Comparison of ENCODE assay signal across 15 cellular contexts in genomic region chr2:113337809-113338208, GRCh38. TPM values are rescaled to one million over a fixed set of nuclear protein-coding genes. Genes with fewer than 3 reads are reported as not detected.
"Had no signal": no experiment of that assay in that cellular context is flagged by ENCODE, and none has a peak within 500 bp of the region (broad histone marks: within the 10 kb centered on the region; RNA-seq: fewer than 3 reads in every experiment).

No MANE protein-coding gene starts in this region.

- H3K36me3 ChIP-seq: esophagus muscularis mucosa had no signal

- ATAC-seq: activated CD4-positive, alpha-beta T cell treated with anti-CD3 and anti-CD28 coated beads for 36 hours; stimulated activated naive B cell treated with anti-CD40 and anti-IgM and Interleukin-4, amounts not matched to agents 10 μg/mL and 1 μg/mL and 100 μg/mL, for 72 hours had no signal

- H3K9me3 ChIP-seq: esophagus muscularis mucosa had no signal

- H3K27ac Mint-ChIP-seq: activated CD4-positive, alpha-beta memory T cell treated with anti-CD3 and anti-CD28 coated beads for 36 hours; activated CD4-positive, alpha-beta T cell treated with anti-CD3 and anti-CD28 coated beads for 36 hours; activated naive CD4-positive, alpha-beta T cell treated with anti-CD3 and anti-CD28 coated beads, Interleukin-2, amount 10 ng/mL, durations not matched to agents 7 days and 5 days; activated T-cell treated with anti-CD3 and anti-CD28 coated beads, Interleukin-2, amount 50 U/mL, for 24 hours; stimulated activated naive B cell treated with anti-CD40 and anti-IgM and Interleukin-4, amounts not matched to agents 10 μg/mL and 1 μg/mL and 100 μg/mL, for 72 hours; T-helper 1 cell treated with Interleukin-12 subunit alpha and Interleukin-12 subunit beta and Interleukin-4 antibody, amounts not matched to agents 30 μg/mL and 1 μg/mL, for 36 hours had no signal

- H3K27ac ChIP-seq: esophagus muscularis mucosa had no signal

- H3K27me3 ChIP-seq: esophagus muscularis mucosa had no signal

- DNase-seq: activated CD4-positive, alpha-beta memory T cell treated with anti-CD3 and anti-CD28 coated beads for 36 hours; activated CD4-positive, alpha-beta T cell treated with anti-CD3 and anti-CD28 coated beads for 36 hours; activated naive CD4-positive, alpha-beta T cell treated with anti-CD3 and anti-CD28 coated beads, Interleukin-2, amount 10 ng/mL, durations not matched to agents 7 days and 5 days; activated T-cell treated with anti-CD3 and anti-CD28 coated beads, Interleukin-2, amount 50 U/mL, for 24 hours; cortex of kidney; effector CD4-positive, alpha-beta T cell; kidney glomerular epithelial cell; stimulated activated CD4-positive, alpha-beta T cell treated with anti-CD3 and anti-CD28 coated beads, Interleukin-2, amount 100 ng/mL, for 48 hours; stimulated activated naive B cell treated with anti-CD40 and anti-IgM and Interleukin-4, amounts not matched to agents 10 μg/mL and 1 μg/mL and 100 μg/mL, for 72 hours; trophoblast cell had no signal

- H3K36me3 Mint-ChIP-seq: activated CD4-positive, alpha-beta memory T cell treated with anti-CD3 and anti-CD28 coated beads for 36 hours; activated naive CD4-positive, alpha-beta T cell treated with anti-CD3 and anti-CD28 coated beads, Interleukin-2, amount 10 ng/mL, durations not matched to agents 7 days and 5 days; stimulated activated naive B cell treated with anti-CD40 and anti-IgM and Interleukin-4, amounts not matched to agents 10 μg/mL and 1 μg/mL and 100 μg/mL, for 72 hours had no signal

- H3K4me3 Mint-ChIP-seq: activated CD4-positive, alpha-beta memory T cell treated with anti-CD3 and anti-CD28 coated beads for 36 hours; activated CD4-positive, alpha-beta T cell treated with anti-CD3 and anti-CD28 coated beads for 36 hours; activated naive CD4-positive, alpha-beta T cell treated with anti-CD3 and anti-CD28 coated beads, Interleukin-2, amount 10 ng/mL, durations not matched to agents 7 days and 5 days; activated T-cell treated with anti-CD3 and anti-CD28 coated beads, Interleukin-2, amount 50 U/mL, for 24 hours; neural crest cell; stimulated activated naive B cell treated with anti-CD40 and anti-IgM and Interleukin-4, amounts not matched to agents 10 μg/mL and 1 μg/mL and 100 μg/mL, for 72 hours; T-helper 1 cell treated with Interleukin-12 subunit alpha and Interleukin-12 subunit beta and Interleukin-4 antibody, amounts not matched to agents 30 μg/mL and 1 μg/mL, for 36 hours had no signal

- H3K9me3 Mint-ChIP-seq: activated CD4-positive, alpha-beta memory T cell treated with anti-CD3 and anti-CD28 coated beads for 36 hours; activated naive CD4-positive, alpha-beta T cell treated with anti-CD3 and anti-CD28 coated beads, Interleukin-2, amount 10 ng/mL, durations not matched to agents 7 days and 5 days; activated T-cell treated with anti-CD3 and anti-CD28 coated beads, Interleukin-2, amount 50 U/mL, for 24 hours; neural crest cell; stimulated activated naive B cell treated with anti-CD40 and anti-IgM and Interleukin-4, amounts not matched to agents 10 μg/mL and 1 μg/mL and 100 μg/mL, for 72 hours; T-helper 1 cell treated with Interleukin-12 subunit alpha and Interleukin-12 subunit beta and Interleukin-4 antibody, amounts not matched to agents 30 μg/mL and 1 μg/mL, for 36 hours had no signal

- H3K4me3 ChIP-seq: esophagus muscularis mucosa had no signal

RNA-seq across cellular contexts. Expression of gene PAX8, which starts 59.1 kb away (rescaled TPM):
- total RNA-seq: osteocyte, skeletal muscle tissue had no signal
